Comparison of ENCODE assay signal across 9 cellular contexts in the genomic region with DNA sequence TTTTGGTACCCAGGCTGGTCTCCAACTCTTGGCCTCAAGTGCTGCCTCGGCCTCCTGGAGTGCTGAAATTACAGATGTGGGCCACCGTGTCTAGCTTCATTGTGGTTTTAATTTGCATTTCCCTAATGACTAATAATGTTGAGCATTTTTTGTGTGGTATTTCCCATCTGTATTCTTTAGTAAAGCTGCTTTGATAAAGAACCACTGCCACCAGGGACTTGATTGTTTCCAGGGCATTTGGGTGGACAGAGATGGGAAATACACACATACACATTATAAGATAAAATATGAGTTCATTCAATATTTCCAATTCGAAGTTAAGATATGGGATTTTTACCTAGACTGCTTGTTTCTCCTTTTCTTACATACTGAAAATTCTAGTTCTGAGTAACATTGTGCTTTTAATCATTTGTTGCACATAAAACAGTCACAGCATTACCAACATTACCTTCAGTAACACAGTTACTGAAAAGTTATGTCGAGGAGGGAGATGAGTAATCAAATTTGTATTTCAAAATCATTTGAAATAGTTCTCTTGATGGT. TPM values are rescaled to one million over a fixed set of nuclear protein-coding genes. Genes with fewer than 3 reads are reported as not detected.
DNase-seq lines count a peak whose midpoint lies in the region; ATAC-seq, FAIRE-seq and TF ChIP-seq lines count a peak whose summit lies in the region.
"Had no signal": no experiment of that assay in that cellular context is flagged by ENCODE, and none has a peak within 500 bp of the region (broad histone marks: within the 10 kb centered on the region; RNA-seq: fewer than 3 reads in every experiment).

No MANE protein-coding gene starts in this region.

- no peaks in the 10 kb centered on the region for H3K79me2 ChIP-seq in ACC112 (ENCODE audit: control insufficient read depth, insufficient read depth, low read length, unreplicated experiment)

- TF ChIP-seq CTCF in brain microvascular endothelial cell (IDR thresholded peaks at IDR 0.05; ENCODE audit: low read depth, low read length, missing control alignments) = no peak

- no peak for FAIRE-seq in urothelium cell line (lab: Jason Lieb, UNC)
- FAIRE-seq: HTR-8/SVneo had no signal

- H3K27me3 Mint-ChIP-seq in activated T-helper 2 cell treated with anti-CD3 and anti-CD28 coated beads, Interferon-gamma antibody, Interleukin-2, Interleukin-4, amounts not matched to agents 10 μg/mL and 5 μg/mL and 100 μg/mL, durations not matched to agents 14 hours and 24 hours and 36 hours (ENCODE audit: low read depth) = no peaks in the 10 kb centered on the region

- peak overlapping the region; percentile 58 for H3K27ac ChIP-seq in ACC112 (ENCODE audit: low read depth, low read length)
- no peak overlapping the region for H3K27ac ChIP-seq in brain microvascular endothelial cell

- in situ Hi-C loops in brain microvascular endothelial cell (cut with HindIII; ENCODE audit: low pct_ligation_motif_present, low sequenced_read_pairs) = no loop called here

- H3K36me3 ChIP-seq in ACC112 (ENCODE audit: insufficient read depth, low read length) (no peaks in the 10 kb centered on the region), brain microvascular endothelial cell (replicated peaks) (peaks cover 2% of the 10 kb centered on the region)

- ATAC-seq in GM19043 (IDR thresholded peaks at IDR 0.05; ENCODE audit: low read depth, unreplicated experiment) (peak; percentile 71), HG03060 (IDR thresholded peaks at IDR 0.05; ENCODE audit: low read depth, unreplicated experiment) (peak; percentile 45)

- H3K4me3 ChIP-seq in ACC112 (ENCODE audit: low read depth, low read length) (no peak overlapping the region), brain microvascular endothelial cell (ENCODE audit: low read depth, low read length) (no peak overlapping the region)

- DNase-seq in activated T-helper 2 cell treated with anti-CD3 and anti-CD28 coated beads, Interferon-gamma antibody, Interleukin-2, Interleukin-4, amounts not matched to agents 10 μg/mL and 5 μg/mL and 100 μg/mL, durations not matched to agents 14 hours and 24 hours and 36 hours (ENCODE audit: low spot score) = no peak
- DNase-seq in germinal center (ENCODE audit: low spot score) = no peak
- no peak for DNase-seq in urothelium cell line (ENCODE audit: low spot score)
- no peak for DNase-seq in GDM1 (lab: John Stamatoyannopoulos, UW)
- DNase-seq in brain microvascular endothelial cell = no peak

- H3K27me3 ChIP-seq in ACC112 (ENCODE audit: insufficient read depth, low read length) = no peaks in the 10 kb centered on the region
- no peaks in the 10 kb centered on the region for H3K27me3 ChIP-seq in brain microvascular endothelial cell (replicated peaks)

- H3K9me3 Mint-ChIP-seq in activated T-helper 2 cell treated with anti-CD3 and anti-CD28 coated beads, Interferon-gamma antibody, Interleukin-2, Interleukin-4, amounts not matched to agents 10 μg/mL and 5 μg/mL and 100 μg/mL, durations not matched to agents 14 hours and 24 hours and 36 hours = no peaks in the 10 kb centered on the region

- peaks cover 10% of the 10 kb centered on the region for H3K4me1 Mint-ChIP-seq in activated T-helper 2 cell treated with anti-CD3 and anti-CD28 coated beads, Interferon-gamma antibody, Interleukin-2, Interleukin-4, amounts not matched to agents 10 μg/mL and 5 μg/mL and 100 μg/mL, durations not matched to agents 14 hours and 24 hours and 36 hours (ENCODE audit: low read depth)

- intact Hi-C loops in activated T-helper 2 cell treated with anti-CD3 and anti-CD28 coated beads, Interferon-gamma antibody, Interleukin-2, Interleukin-4, amounts not matched to agents 10 μg/mL and 5 μg/mL and 100 μg/mL, durations not matched to agents 14 hours and 24 hours and 36 hours (cut with micrococcal nuclease) = loop anchor here (1.0 to 2.0 kb wide), 3 partner anchors 12 to 72 kb away; partner anchors contain the start of gene HABP4

- no peak overlapping the region for H3K4me3 Mint-ChIP-seq in activated T-helper 2 cell treated with anti-CD3 and anti-CD28 coated beads, Interferon-gamma antibody, Interleukin-2, Interleukin-4, amounts not matched to agents 10 μg/mL and 5 μg/mL and 100 μg/mL, durations not matched to agents 14 hours and 24 hours and 36 hours (ENCODE audit: low read depth)

- peak overlapping the region; percentile 66 for H3K27ac Mint-ChIP-seq in activated T-helper 2 cell treated with anti-CD3 and anti-CD28 coated beads, Interferon-gamma antibody, Interleukin-2, Interleukin-4, amounts not matched to agents 10 μg/mL and 5 μg/mL and 100 μg/mL, durations not matched to agents 14 hours and 24 hours and 36 hours

- H2AFZ ChIP-seq in ACC112 (ENCODE audit: low read length, unreplicated experiment) = no peak overlapping the region

- peaks cover 14% of the 10 kb centered on the region for H3K4me1 ChIP-seq in ACC112 (ENCODE audit: control insufficient read depth, insufficient read depth, low read length, unreplicated experiment)

- peaks cover 23% of the 10 kb centered on the region for H3K36me3 Mint-ChIP-seq in activated T-helper 2 cell treated with anti-CD3 and anti-CD28 coated beads, Interferon-gamma antibody, Interleukin-2, Interleukin-4, amounts not matched to agents 10 μg/mL and 5 μg/mL and 100 μg/mL, durations not matched to agents 14 hours and 24 hours and 36 hours (ENCODE audit: low read depth)

RNA-seq across cellular contexts. Expression of gene HABP4, which starts 28.9 kb away (rescaled TPM):
- total RNA-seq in activated T-helper 2 cell treated with anti-CD3 and anti-CD28 coated beads, Interferon-gamma antibody, Interleukin-2, Interleukin-4, amounts not matched to agents 10 μg/mL and 5 μg/mL and 100 μg/mL, durations not matched to agents 14 hours and 24 hours and 36 hours = 14.3 and 14.4 TPM in 2 replicates
